ENCODE assay signal across 15 cellular contexts in the genomic region with DNA sequence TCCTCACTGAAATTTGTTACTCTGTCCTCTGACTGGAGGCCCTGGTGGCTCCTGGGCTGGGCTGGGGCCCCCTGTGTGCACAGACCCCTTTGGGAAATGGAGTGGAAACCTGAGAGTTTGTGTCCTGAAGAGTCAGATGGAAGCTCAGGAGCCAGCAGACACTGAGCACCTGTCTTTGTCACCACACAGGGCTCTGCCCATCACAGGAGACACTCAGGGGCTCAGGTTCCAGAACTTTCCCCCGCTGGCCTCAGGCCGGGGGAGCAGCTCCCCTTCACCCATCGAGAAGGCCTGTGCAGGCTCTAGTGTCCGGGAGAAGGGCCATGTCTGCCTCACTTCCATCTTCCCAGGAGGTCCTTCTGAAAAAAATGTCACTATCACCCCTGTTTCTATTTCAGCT. TPM values are rescaled to one million over a fixed set of nuclear protein-coding genes. Genes with fewer than 3 reads are reported as not detected.
DNase-seq lines count a peak whose midpoint lies in the region; ATAC-seq and TF ChIP-seq lines count a peak whose summit lies in the region.
"Had no signal": no experiment of that assay in that cellular context is flagged by ENCODE, and none has a peak within 500 bp of the region (broad histone marks: within the 10 kb centered on the region; RNA-seq: fewer than 3 reads in every experiment).

No MANE protein-coding gene starts in this region.

- H3K27ac Mint-ChIP-seq in chondrocyte (ENCODE audit: unreplicated experiment) (no peak overlapping the region), osteocyte (ENCODE audit: unreplicated experiment) (peak overlapping the region; percentile 29)
- H3K27ac Mint-ChIP-seq: B cell; CD8-positive, alpha-beta T cell; GM23338 had no signal

- no peaks in the 10 kb centered on the region for H3K36me3 ChIP-seq in vagina
- H3K36me3 ChIP-seq: BLaER1 treated with 17β-estradiol and CSF1 and Interleukin-3, amounts not matched to agents 10 nM and 100 nM had no signal

- H3K36me3 Mint-ChIP-seq in chondrocyte (ENCODE audit: low read depth) (no peaks in the 10 kb centered on the region), osteocyte (ENCODE audit: unreplicated experiment) (no peaks in the 10 kb centered on the region)
- H3K36me3 Mint-ChIP-seq: CD8-positive, alpha-beta T cell had no signal

- TF ChIP-seq POLR2A in vagina (IDR thresholded peaks at IDR 0.05), result no peak

- TF ChIP-seq CTCF in chondrocyte (IDR thresholded peaks at IDR 0.05), result no peak
- TF ChIP-seq CTCF in osteocyte (IDR thresholded peaks at IDR 0.05), result no peak
- TF ChIP-seq CTCF in vagina (IDR thresholded peaks at IDR 0.05), result no peak

- H3K27me3 Mint-ChIP-seq in chondrocyte (ENCODE audit: low read depth) (no peaks in the 10 kb centered on the region), osteocyte (ENCODE audit: unreplicated experiment) (no peaks in the 10 kb centered on the region)

- peaks cover 13% of the 10 kb centered on the region for H3K4me1 ChIP-seq in vagina

- H3K4me3 Mint-ChIP-seq in chondrocyte (ENCODE audit: unreplicated experiment) (no peak overlapping the region), osteocyte (ENCODE audit: unreplicated experiment) (no peak overlapping the region)
- H3K4me3 Mint-ChIP-seq: B cell; CD8-positive, alpha-beta T cell; GM23338 had no signal

- no peak for ATAC-seq in Right ventricle myocardium inferior
- ATAC-seq in left ventricle myocardium superior, result no peak
- ATAC-seq: CD8-positive, alpha-beta T cell; GM23338; HepG2 had no signal

- DNase-seq in Right ventricle myocardium inferior (ENCODE audit: missing footprints), result peak; percentile 41
- no peak for DNase-seq in left ventricle myocardium superior
- peak; percentile 51 for DNase-seq in chondrocyte (ENCODE audit: low spot score)
- peak; percentile 59 for DNase-seq in osteocyte (ENCODE audit: extremely low spot score, unreplicated experiment)
- no peak for DNase-seq in vagina (ENCODE audit: extremely low spot score in 2 of 2)
- no peak for DNase-seq in NK-92 treated with Interleukin-12 subunit alpha and Interleukin-12 subunit beta, amount 100 ng/mL, for 24 hours (lab: John Stamatoyannopoulos, UW)
- DNase-seq in activated CD4-positive, CD25-positive, alpha-beta regulatory T cell (lab: John Stamatoyannopoulos, UW), result no peak
- DNase-seq: Calu3; CD8-positive, alpha-beta T cell; DMS79 treated with DMSO at 0.1 percent for 48 hours; GF-D8 had no signal

- no peak overlapping the region for H3K4me3 ChIP-seq in vagina
- H3K4me3 ChIP-seq: BLaER1 treated with 17β-estradiol and CSF1 and Interleukin-3, amounts not matched to agents 10 nM and 100 nM; GM23338 had no signal

- intact Hi-C loops in Right ventricle myocardium inferior (cut with DNase I), result loop anchor here (5.0 kb wide), 1 partner anchor 1467 kb away; no protein-coding TSS in a partner anchor
- intact Hi-C loops in left ventricle myocardium superior (cut with micrococcal nuclease), result no loop called here
- intact Hi-C loops in vagina (cut with DNase I), result loop anchor here (5.0 kb wide), 1 partner anchor 1577 kb away; no protein-coding TSS in a partner anchor

- no peak overlapping the region for H3K27ac ChIP-seq in vagina
- H3K27ac ChIP-seq: BLaER1 treated with 17β-estradiol and CSF1 and Interleukin-3, amounts not matched to agents 10 nM and 100 nM had no signal

- no peaks in the 10 kb centered on the region for H3K9me3 ChIP-seq in vagina
- H3K9me3 ChIP-seq: BLaER1 treated with 17β-estradiol and CSF1 and Interleukin-3, amounts not matched to agents 10 nM and 100 nM had no signal

- no peaks in the 10 kb centered on the region for H3K9me3 Mint-ChIP-seq in chondrocyte (ENCODE audit: low read depth)
- no peaks in the 10 kb centered on the region for H3K9me3 Mint-ChIP-seq in osteocyte (ENCODE audit: unreplicated experiment)
- H3K9me3 Mint-ChIP-seq: CD8-positive, alpha-beta T cell; GM23338 had no signal

- H3K4me1 Mint-ChIP-seq in chondrocyte (ENCODE audit: low read depth) (peaks cover 46% of the 10 kb centered on the region), osteocyte (ENCODE audit: unreplicated experiment) (peaks cover 32% of the 10 kb centered on the region)

- no peaks in the 10 kb centered on the region for H3K27me3 ChIP-seq in vagina

RNA-seq across cellular contexts. Expression of a gene that starts 22.3 kb away (rescaled TPM):
- total RNA-seq in Right ventricle myocardium inferior (91.1 TPM), left ventricle myocardium superior (94.5 TPM), chondrocyte (71.8 to 95.0 TPM (median 84.9 TPM) in 3 replicates), osteocyte (76.5 and 78.7 TPM in 2 replicates), vagina (58.9 TPM)

Comparison
In these comparisons a context has a peak if more than half of its experiments do, and no peak if none do; other contexts are left out.
1. DNase-seq: peak in Right ventricle myocardium inferior (single experiment), chondrocyte (single experiment) and osteocyte (single experiment); none in left ventricle myocardium superior (single experiment), vagina (0 of 2), NK-92 treated with Interleukin-12 subunit alpha and Interleukin-12 subunit beta, amount 100 ng/mL, for 24 hours (single experiment) and activated CD4-positive, CD25-positive, alpha-beta regulatory T cell (0 of 4).